Comparison of ENCODE assay signal across 2 cellular contexts in genomic region chr6:135642912-135643311, GRCh38.
TF ChIP-seq lines count a peak whose summit lies in the region.

No MANE protein-coding gene starts in this region.

TF ChIP-seq in IMR-90, 13 proteins besides CTCF, POLR2A, EP300 and RAD21:
- TF ChIP-seq RCOR1 (IDR thresholded peaks at IDR 0.05; ENCODE audit: insufficient replicate concordance, low read length) (no peak), CEBPB (IDR thresholded peaks at IDR 0.05; ENCODE audit: low read depth, low read length) (peak; percentile 88)
TF ChIP-seq in IMR-90: peak in this region for 1.

TF ChIP-seq in K562, 482 proteins besides CTCF, POLR2A, EP300 and RAD21:
- TF ChIP-seq CEBPG (CRISPR knock-in tag; IDR thresholded peaks at IDR 0.05) (no peak), CEBPG (tag; conservative IDR thresholded peaks at IDR 0.05 in 1 of 2, IDR thresholded peaks at IDR 0.05 in 1 of 2) (peak; percentile 12 to 80; a peak in 2 of 4 replicates), CEBPB (tag; IDR thresholded peaks at IDR 0.05) (peak; percentile 79), CTBP1 (IDR thresholded peaks at IDR 0.05; ENCODE audit: borderline replicate concordance) (no peak), ZKSCAN1 (IDR thresholded peaks at IDR 0.05; ENCODE audit: low read depth, low read length) (no peak), KAT7 (CRISPR knock-in tag; IDR thresholded peaks at IDR 0.05; ENCODE audit: borderline replicate concordance) (no peak)
TF ChIP-seq in K562: peak in this region for 2.
